ENCODE assay signal across 19 cellular contexts in the genomic region with DNA sequence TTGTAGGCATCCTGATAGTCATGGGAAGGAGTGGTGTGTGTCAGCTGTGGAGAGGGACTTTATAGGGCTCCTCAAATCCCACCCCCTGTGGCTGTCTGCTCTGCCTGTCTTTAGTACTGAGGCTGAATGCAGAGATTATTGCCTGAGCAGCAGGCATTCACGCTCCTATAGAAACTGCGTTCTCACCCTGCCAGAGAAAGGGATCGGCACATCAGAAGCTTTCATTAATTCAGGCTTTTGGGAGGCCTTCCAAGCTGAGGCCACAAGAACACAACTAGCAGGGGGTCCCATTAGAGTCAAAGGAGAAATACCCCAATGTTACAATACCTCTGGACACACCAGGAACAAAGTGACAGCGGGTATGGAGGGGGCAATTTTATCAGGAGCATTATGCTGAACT. TPM values are rescaled to one million over a fixed set of nuclear protein-coding genes. Genes with fewer than 3 reads are reported as not detected.
DNase-seq lines count a peak whose midpoint lies in the region; ATAC-seq and TF ChIP-seq lines count a peak whose summit lies in the region.
"Had no signal": no experiment of that assay in that cellular context is flagged by ENCODE, and none has a peak within 500 bp of the region (broad histone marks: within the 10 kb centered on the region; RNA-seq: fewer than 3 reads in every experiment).

No MANE protein-coding gene starts in this region.

- no peak overlapping the region for H3K27ac Mint-ChIP-seq in osteocyte (ENCODE audit: unreplicated experiment)
- H3K27ac Mint-ChIP-seq: CD4-positive, alpha-beta memory T cell; H9 had no signal

- H3K4me3 ChIP-seq in mesendoderm (ENCODE audit: low read length) (no peak overlapping the region), neuron (ENCODE audit: low read length) (peak overlapping the region; percentile 20)
- H3K4me3 ChIP-seq: GM23248 had no signal

- no peak overlapping the region for H2BK120ac ChIP-seq in mesendoderm (ENCODE audit: low read depth, low read length)

- H2BK5ac ChIP-seq in mesendoderm (ENCODE audit: low read length) = no peak overlapping the region

- H3K36me3 ChIP-seq in mesendoderm (ENCODE audit: control insufficient read depth, insufficient read depth, low read length) = no peaks in the 10 kb centered on the region
- H3K36me3 ChIP-seq in neuron (ENCODE audit: insufficient read depth, low read length) = no peaks in the 10 kb centered on the region

- no peaks in the 10 kb centered on the region for H3K36me3 Mint-ChIP-seq in osteocyte (ENCODE audit: unreplicated experiment)
- H3K36me3 Mint-ChIP-seq: CD4-positive, alpha-beta memory T cell had no signal

- H3K4me1 ChIP-seq in mesendoderm (ENCODE audit: control insufficient read depth, low read depth, low read length) (no peaks in the 10 kb centered on the region), neuron (ENCODE audit: insufficient read depth, low read length) (peaks cover 34% of the 10 kb centered on the region)

- no peaks in the 10 kb centered on the region for H3K27me3 Mint-ChIP-seq in osteocyte (ENCODE audit: unreplicated experiment)

- no peak overlapping the region for H4K5ac ChIP-seq in mesendoderm (ENCODE audit: low read length)

- H3K4me1 Mint-ChIP-seq in osteocyte (ENCODE audit: unreplicated experiment) = no peaks in the 10 kb centered on the region
- H3K4me1 Mint-ChIP-seq: CD4-positive, alpha-beta memory T cell; H9 had no signal

- H3K4me3 Mint-ChIP-seq in osteocyte (ENCODE audit: unreplicated experiment) = no peak overlapping the region
- H3K4me3 Mint-ChIP-seq: CD4-positive, alpha-beta memory T cell; H9 had no signal

- H2AFZ ChIP-seq in neuron (ENCODE audit: low read depth, low read length) = no peak overlapping the region
- H2AFZ ChIP-seq: GM23248 had no signal

- peaks cover 4% of the 10 kb centered on the region for H3K9me3 ChIP-seq in neuron (ENCODE audit: low read length)

- ATAC-seq in sciatic nerve = no peak
- ATAC-seq: HCT116 had no signal

- no peak overlapping the region for H3K56ac ChIP-seq in mesendoderm (ENCODE audit: low read length)

- H3K27ac ChIP-seq in mesendoderm (ENCODE audit: low read depth, low read length) = no peak overlapping the region
- H3K27ac ChIP-seq: GM23248 had no signal

- no peak overlapping the region for H3K18ac ChIP-seq in mesendoderm (ENCODE audit: low read length)

- H4K8ac ChIP-seq in mesendoderm (ENCODE audit: low read depth, low read length) = no peak overlapping the region

- H3K79me1 ChIP-seq in mesendoderm (ENCODE audit: low read length) = no peaks in the 10 kb centered on the region

- WGBS in mesendoderm (ENCODE audit: extremely low coverage, insufficient coverage, low lambda C conversion rate) = no CpG with 5 or more reads among the region's 4 CpGs

- H3K9me3 Mint-ChIP-seq in osteocyte (ENCODE audit: unreplicated experiment) = no peaks in the 10 kb centered on the region

- TF ChIP-seq CTCF in osteocyte (IDR thresholded peaks at IDR 0.05) = no peak

- intact Hi-C loops in sciatic nerve (cut with DNase I) = no loop called here

- H2BK15ac ChIP-seq in mesendoderm (replicated peaks; ENCODE audit: low read depth) = no peak overlapping the region

- H3K9ac ChIP-seq in mesendoderm (ENCODE audit: low read length) = no peak overlapping the region
- H3K9ac ChIP-seq: GM23248 had no signal

- H3K27me3 ChIP-seq in mesendoderm (ENCODE audit: insufficient read depth, low read length, poor library complexity) (no peaks in the 10 kb centered on the region), neuron (ENCODE audit: insufficient read depth, low read length) (no peaks in the 10 kb centered on the region)

- no peak overlapping the region for H2AK5ac ChIP-seq in mesendoderm (ENCODE audit: low read length)

- H3K4ac ChIP-seq in mesendoderm (ENCODE audit: low read depth, low read length) = no peak overlapping the region

- no peak overlapping the region for H3K23ac ChIP-seq in mesendoderm (ENCODE audit: low read length)

- DNase-seq in ecto neural progenitor cell (ENCODE audit: low spot score) (peak; percentile 80), mesendoderm (peak; percentile 9), kidney glomerular epithelial cell (lab: John Stamatoyannopoulos, UW) (no peak), NCI-H1417 treated with DMSO at 0.1 percent for 48 hours (lab: John Stamatoyannopoulos, UW) (no peak), osteocyte (ENCODE audit: extremely low spot score, unreplicated experiment) (no peak), sciatic nerve (ENCODE audit: low spot score) (no peak)
- DNase-seq: C1 segment of cervical spinal cord; Calu3; CD4-positive, alpha-beta memory T cell; COR-L47; DMS53; DMS79 treated with DMSO at 0.1 percent for 48 hours; GM23248; H9 had no signal

- no peak overlapping the region for H3K4me2 ChIP-seq in mesendoderm (ENCODE audit: low read length)

- H3K79me2 ChIP-seq in mesendoderm (ENCODE audit: control insufficient read depth, insufficient read depth, low read length) = no peaks in the 10 kb centered on the region

RNA-seq across cellular contexts. Expression of a gene that starts 12.6 kb away (rescaled TPM):
- polyA plus RNA-seq in mesendoderm (2013, experiment 1 of 2) = 0.14 TPM
- polyA plus RNA-seq in mesendoderm (2013, experiment 2 of 2) = 0.14 TPM
- total RNA-seq in osteocyte (not detected in 2 replicates), sciatic nerve (not detected)
- total RNA-seq: A172; A673; Calu3; CD4-positive, alpha-beta memory T cell; GM23248 had no signal
- polyA plus RNA-seq: BJ; CD4-positive, alpha-beta memory T cell; GM23248 had no signal

Comparison
In these comparisons a context has a peak if more than half of its experiments do, and no peak if none do; other contexts are left out.
1. DNase-seq: peak in ecto neural progenitor cell (single experiment) and mesendoderm (single experiment); none in kidney glomerular epithelial cell (single experiment), NCI-H1417 treated with DMSO at 0.1 percent for 48 hours (single experiment), osteocyte (single experiment) and sciatic nerve (single experiment).